23 cellular contexts compared by ENCODE assay signal in genomic region chr21:41884501-41885030, GRCh38.
"Had no signal": no experiment of that assay in that cellular context is flagged by ENCODE, and none has a peak within 500 bp of the region (broad histone marks: within the 10 kb centered on the region; RNA-seq: fewer than 3 reads in every experiment).

No MANE protein-coding gene starts in this region.

- H3K27me3 ChIP-seq: brain microvascular endothelial cell, cardiac muscle cell had no signal

- H3K36me3 ChIP-seq: brain microvascular endothelial cell, cardiac muscle cell had no signal

- H3K4me3 ChIP-seq: cardiac muscle cell had no signal

- H3K27ac ChIP-seq: brain microvascular endothelial cell, cardiac muscle cell, VCaP had no signal

- DNase-seq: activated CD4-positive, alpha-beta T cell treated with anti-CD3 and anti-CD28 coated beads for 36 hours; activated CD4-positive, alpha-beta T cell treated with anti-CD3 and anti-CD28 coated beads, Interleukin-2, amount 50 U/mL, for 1 hour; activated CD4-positive, CD25-positive, alpha-beta regulatory T cell; activated CD8-positive, alpha-beta memory T cell treated with anti-CD3 and anti-CD28 coated beads, Interleukin-2, amount 50 U/mL, for 4 hours; activated CD8-positive, alpha-beta T cell treated with anti-CD3 and anti-CD28 coated beads for 36 hours; activated gamma-delta T cell treated with Interleukin-2 at 50 U/mL for 16 hours; activated naive CD4-positive, alpha-beta T cell treated with anti-CD3 and anti-CD28 coated beads, Interleukin-2, amount 10 ng/mL, durations not matched to agents 7 days and 5 days; activated naive CD8-positive, alpha-beta T cell treated with anti-CD3 and anti-CD28 coated beads for 36 hours; activated T-cell treated with anti-CD3 and anti-CD28 coated beads, Interleukin-2, amount 50 U/mL, for 72 hours; brain microvascular endothelial cell; cerebellar nuclear complex; NCI-H1048; NCI-H146; NCI-H187 treated with DMSO at 0.1 percent for 48 hours; NCI-H2081 treated with DMSO at 0.1 percent for 48 hours; NCI-H446; NCI-H524; PC-3; SHP77 treated with DMSO at 0.1 percent for 48 hours; T-helper 2 cell; T1000 had no signal

- ATAC-seq: activated CD4-positive, alpha-beta T cell treated with anti-CD3 and anti-CD28 coated beads for 36 hours; activated CD8-positive, alpha-beta T cell treated with anti-CD3 and anti-CD28 coated beads for 36 hours; PC-3 had no signal
